Comparison of ENCODE assay signal across 9 cellular contexts in genomic region chr4:24988776-24989175, GRCh38. TPM values are rescaled to one million over a fixed set of nuclear protein-coding genes. Genes with fewer than 3 reads are reported as not detected.
DNase-seq lines count a peak whose midpoint lies in the region; ATAC-seq and TF ChIP-seq lines count a peak whose summit lies in the region.
"Had no signal": no experiment of that assay in that cellular context is flagged by ENCODE, and none has a peak within 500 bp of the region (broad histone marks: within the 10 kb centered on the region; RNA-seq: fewer than 3 reads in every experiment).

No MANE protein-coding gene starts in this region.

- no peak overlapping the region for H3K4me3 Mint-ChIP-seq in stimulated activated naive B cell treated with anti-CD40 and anti-IgM and Interleukin-4, amounts not matched to agents 10 μg/mL and 1 μg/mL and 100 μg/mL, for 72 hours
- H3K4me3 Mint-ChIP-seq: activated CD8-positive, alpha-beta memory T cell treated with anti-CD3 and anti-CD28 coated beads, Interleukin-2, amount 10 ng/mL, durations not matched to agents 7 days and 5 days had no signal

- TF ChIP-seq CTCF in LNCAP (IDR thresholded peaks at IDR 0.05) (peak; percentile 58), brain microvascular endothelial cell (IDR thresholded peaks at IDR 0.05; ENCODE audit: low read depth, low read length, missing control alignments) (peak; percentile 71)

- in situ Hi-C loops in Caki2 (cut with HindIII; ENCODE audit: low pct_unique_long_range_greater_than_20kb, low sequenced_read_pairs): no loop called here
- in situ Hi-C loops in brain microvascular endothelial cell (cut with HindIII; ENCODE audit: low pct_ligation_motif_present, low sequenced_read_pairs): no loop called here

- no peak overlapping the region for H3K4me3 ChIP-seq in brain microvascular endothelial cell (ENCODE audit: low read depth, low read length)

- no peak overlapping the region for H3K27ac ChIP-seq in brain microvascular endothelial cell

- no peaks in the 10 kb centered on the region for H3K36me3 ChIP-seq in brain microvascular endothelial cell (replicated peaks)

- peaks cover 5 to 6% of the 10 kb centered on the region in 2 donors for H3K27me3 Mint-ChIP-seq in stimulated activated naive B cell treated with anti-CD40 and anti-IgM and Interleukin-4, amounts not matched to agents 10 μg/mL and 1 μg/mL and 100 μg/mL, for 72 hours
- H3K27me3 Mint-ChIP-seq: activated CD8-positive, alpha-beta memory T cell treated with anti-CD3 and anti-CD28 coated beads, Interleukin-2, amount 10 ng/mL, durations not matched to agents 7 days and 5 days had no signal

- no peaks in the 10 kb centered on the region for H3K36me3 Mint-ChIP-seq in stimulated activated naive B cell treated with anti-CD40 and anti-IgM and Interleukin-4, amounts not matched to agents 10 μg/mL and 1 μg/mL and 100 μg/mL, for 72 hours
- H3K36me3 Mint-ChIP-seq: activated CD8-positive, alpha-beta memory T cell treated with anti-CD3 and anti-CD28 coated beads, Interleukin-2, amount 10 ng/mL, durations not matched to agents 7 days and 5 days had no signal

- no peak for ATAC-seq in stimulated activated naive B cell treated with anti-CD40 and anti-IgM and Interleukin-4, amounts not matched to agents 10 μg/mL and 1 μg/mL and 100 μg/mL, for 72 hours (replicated peaks)
- ATAC-seq in HG03045 (IDR thresholded peaks at IDR 0.05; ENCODE audit: unreplicated experiment): no peak
- ATAC-seq: activated CD8-positive, alpha-beta memory T cell treated with anti-CD3 and anti-CD28 coated beads, Interleukin-2, amount 10 ng/mL, durations not matched to agents 7 days and 5 days had no signal

- no peaks in the 10 kb centered on the region for H3K4me1 Mint-ChIP-seq in stimulated activated naive B cell treated with anti-CD40 and anti-IgM and Interleukin-4, amounts not matched to agents 10 μg/mL and 1 μg/mL and 100 μg/mL, for 72 hours
- H3K4me1 Mint-ChIP-seq: activated CD8-positive, alpha-beta memory T cell treated with anti-CD3 and anti-CD28 coated beads, Interleukin-2, amount 10 ng/mL, durations not matched to agents 7 days and 5 days had no signal

- H3K9me3 Mint-ChIP-seq in stimulated activated naive B cell treated with anti-CD40 and anti-IgM and Interleukin-4, amounts not matched to agents 10 μg/mL and 1 μg/mL and 100 μg/mL, for 72 hours: peaks cover 0 to 4% of the 10 kb centered on the region in 2 donors

- H3K27ac Mint-ChIP-seq in stimulated activated naive B cell treated with anti-CD40 and anti-IgM and Interleukin-4, amounts not matched to agents 10 μg/mL and 1 μg/mL and 100 μg/mL, for 72 hours: no peak overlapping the region
- H3K27ac Mint-ChIP-seq: activated CD8-positive, alpha-beta memory T cell treated with anti-CD3 and anti-CD28 coated beads, Interleukin-2, amount 10 ng/mL, durations not matched to agents 7 days and 5 days had no signal

- H3K27me3 ChIP-seq in brain microvascular endothelial cell (replicated peaks): no peaks in the 10 kb centered on the region

- DNase-seq in Caki2 (ENCODE audit: low read depth): peak; percentile 22
- DNase-seq in brain microvascular endothelial cell: peak; percentile 33
- peak; percentile 26 for DNase-seq in left kidney (ENCODE audit: low read depth, low spot score)
- DNase-seq in stimulated activated naive B cell treated with anti-CD40 and anti-IgM and Interleukin-4, amounts not matched to agents 10 μg/mL and 1 μg/mL and 100 μg/mL, for 72 hours: no peak
- DNase-seq in stimulated activated CD4-positive, alpha-beta T cell treated with anti-CD3 and anti-CD28 coated beads, Interleukin-12 subunit alpha, Interleukin-12 subunit beta, amount 100 ng/mL, for 4 hours: no peak
- DNase-seq in cortex of kidney (lab: John Stamatoyannopoulos, UW): no peak
- DNase-seq: activated CD8-positive, alpha-beta memory T cell treated with anti-CD3 and anti-CD28 coated beads, Interleukin-2, amount 10 ng/mL, durations not matched to agents 7 days and 5 days had no signal

RNA-seq across cellular contexts. Expression of gene LGI2, which starts 42.0 kb away (rescaled TPM):
- total RNA-seq in Caki2 (2014; rRNA removed; shearing (Covaris generic); ENCODE audit: low replicate concordance): not detected in 2 replicates
- total RNA-seq: activated CD8-positive, alpha-beta memory T cell treated with anti-CD3 and anti-CD28 coated beads, Interleukin-2, amount 10 ng/mL, durations not matched to agents 7 days and 5 days had no signal

Comparison
In these comparisons a context has a peak if more than half of its experiments do, and no peak if none do; other contexts are left out.
1. DNase-seq: peak in Caki2 (single experiment), brain microvascular endothelial cell (single experiment) and left kidney (single experiment); none in stimulated activated naive B cell treated with anti-CD40 and anti-IgM and Interleukin-4, amounts not matched to agents 10 μg/mL and 1 μg/mL and 100 μg/mL, for 72 hours (single experiment), stimulated activated CD4-positive, alpha-beta T cell treated with anti-CD3 and anti-CD28 coated beads, Interleukin-12 subunit alpha, Interleukin-12 subunit beta, amount 100 ng/mL, for 4 hours (single experiment) and cortex of kidney (single experiment).